8 cellular contexts compared by ENCODE assay signal in the genomic region with DNA sequence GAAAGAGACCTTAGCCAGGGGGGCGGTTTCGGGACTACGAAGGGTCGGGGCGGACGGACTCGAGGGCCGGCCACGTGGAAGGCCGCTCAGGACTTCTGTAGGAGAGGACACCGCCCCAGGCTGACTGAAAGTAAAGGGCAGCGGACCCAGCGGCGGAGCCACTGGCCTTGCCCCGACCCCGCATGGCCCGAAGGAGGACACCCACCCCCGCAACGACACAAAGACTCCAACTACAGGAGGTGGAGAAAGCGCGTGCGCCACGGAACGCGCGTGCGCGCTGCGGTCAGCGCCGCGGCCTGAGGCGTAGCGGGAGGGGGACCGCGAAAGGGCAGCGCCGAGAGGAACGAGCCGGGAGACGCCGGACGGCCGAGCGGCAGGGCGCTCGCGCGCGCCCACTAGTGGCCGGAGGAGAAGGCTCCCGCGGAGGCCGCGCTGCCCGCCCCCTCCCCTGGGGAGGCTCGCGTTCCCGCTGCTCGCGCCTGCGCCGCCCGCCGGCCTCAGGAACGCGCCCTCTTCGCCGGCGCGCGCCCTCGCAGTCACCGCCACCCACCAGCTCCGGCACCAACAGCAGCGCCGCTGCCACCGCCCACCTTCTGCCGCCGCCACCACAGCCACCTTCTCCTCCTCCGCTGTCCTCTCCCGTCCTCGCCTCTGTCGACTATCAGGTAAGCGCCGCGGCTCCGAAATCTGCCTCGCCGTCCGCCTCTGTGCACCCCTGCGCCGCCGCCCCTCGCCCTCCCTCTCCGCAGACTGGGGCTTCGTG. TPM values are rescaled to one million over a fixed set of nuclear protein-coding genes. Genes with fewer than 3 reads are reported as not detected.
DNase-seq lines count a peak whose midpoint lies in the region; ATAC-seq and TF ChIP-seq lines count a peak whose summit lies in the region.

A gene (plus strand): TSS at position 533 of the 763 bp plus-strand sequence. CDS start 67,784 bp downstream, outside the sequence.

- H3K4me1 ChIP-seq in spleen: peaks cover 20 to 44% (median 34%) of the 10 kb centered on the region in 6 donors

- peak within 1 kb of the TSS in 6 of 8 donors; percentile 36 to 72 (median 64) for H3K27ac ChIP-seq in spleen

- no peaks in the 10 kb centered on the region for H3K36me3 ChIP-seq in spleen

- ATAC-seq in HG03095 (IDR thresholded peaks at IDR 0.05; ENCODE audit: unreplicated experiment) (peak; percentile 69), GM18858 (IDR thresholded peaks at IDR 0.05; ENCODE audit: unreplicated experiment) (no peak)

- no peak for TF ChIP-seq POLR2A in spleen (IDR thresholded peaks at IDR 0.05)

- H3K4me3 ChIP-seq in GM08714 (ENCODE audit: low read length) (peak within 1 kb of the TSS; percentile 62), spleen (peak within 1 kb of the TSS; percentile 53 to 95 (median 73))

- intact Hi-C loops in spleen (cut with DNase I; ENCODE audit: low total_unique reads): no loop called here

- peak in 10 of 11 experiments; percentile 38 to 98 (median 94) for TF ChIP-seq CTCF in spleen (IDR thresholded peaks at IDR 0.05 in 8 of 11, conservative IDR thresholded peaks at IDR 0.05 in 3 of 11)

- 2 to 6% (median 3%) methylated on average over 14 to 97 of the region's 97 CpGs for WGBS in spleen, 5 donors

- DNase-seq in NCI-H2227 (lab: John Stamatoyannopoulos, UW; ENCODE audit: unreplicated experiment): peak; percentile 98
- DNase-seq in activated CD4-positive, CD25-positive, alpha-beta regulatory T cell treated with anti-CD3 and anti-CD28 coated beads, Interleukin-2, amount 50 U/mL, for 72 hours: peak; percentile 88
- DNase-seq in cerebellar nuclear complex (lab: John Stamatoyannopoulos, UW): peak; percentile 50 to 57
- peak; percentile 97 for DNase-seq in islet precursor cell
- DNase-seq in spleen: peak; percentile 96

- peaks cover 3 to 62% (median 45%) of the 10 kb centered on the region in 7 donors for H3K27me3 ChIP-seq in spleen (replicated peaks in 1 of 7)

- H3K9me3 ChIP-seq in spleen: no peaks in the 10 kb centered on the region

RNA-seq across cellular contexts. Expression of the gene that starts here (rescaled TPM):
- total RNA-seq in spleen: 1 to 10 TPM in 3 of 7 donors, under 1 TPM in 4; 0.32 to 1.6 (median 0.68) TPM
- polyA plus RNA-seq in spleen: under 1 TPM; 0.15 to 0.32 (median 0.20) TPM
